ENCODE assay signal across 14 cellular contexts in the genomic region with DNA sequence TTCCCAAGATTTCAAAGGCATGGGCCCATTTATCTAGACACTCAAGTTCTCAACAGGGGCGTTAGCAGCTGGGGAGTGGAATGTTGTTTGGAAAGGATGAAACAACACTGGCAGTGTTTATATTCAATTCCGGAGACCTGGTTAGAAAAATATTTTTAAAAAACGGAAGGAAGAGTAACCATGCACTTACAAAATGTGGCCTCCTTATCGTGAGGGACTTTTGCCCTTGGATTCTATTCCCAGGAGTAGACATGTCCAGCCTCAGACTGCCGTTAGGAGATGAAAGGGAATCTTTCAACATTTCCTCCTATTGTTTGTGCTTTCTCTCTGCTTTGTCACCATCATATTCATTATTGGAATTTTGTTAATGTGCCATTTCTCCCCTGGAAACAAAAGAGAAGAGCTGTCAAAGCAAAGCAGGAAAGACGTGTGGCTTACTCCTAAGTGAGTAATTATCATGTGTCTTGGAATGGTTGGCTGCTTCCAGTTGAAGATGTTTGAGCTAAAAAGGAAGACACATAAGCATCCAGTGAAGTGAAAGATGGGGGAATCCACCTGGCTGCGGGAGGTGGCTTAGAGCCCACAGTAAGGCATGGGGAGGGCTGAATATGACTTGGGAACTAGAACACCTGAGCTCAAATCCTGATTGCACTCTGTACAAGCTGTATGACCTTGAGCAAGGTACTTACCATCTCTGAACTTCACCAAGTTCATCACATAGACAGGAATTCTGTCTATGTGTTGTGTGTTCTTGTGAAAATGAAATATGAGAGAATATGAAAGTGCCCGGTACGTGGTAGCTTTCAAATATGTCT.
DNase-seq lines count a peak whose midpoint lies in the region; ATAC-seq and TF ChIP-seq lines count a peak whose summit lies in the region.
"Had no signal": no experiment of that assay in that cellular context is flagged by ENCODE, and none has a peak within 500 bp of the region (broad histone marks: within the 10 kb centered on the region; RNA-seq: fewer than 3 reads in every experiment).

No MANE protein-coding gene starts in this region.

- H3K4me3 ChIP-seq in epithelial cell of esophagus (ENCODE audit: low read length): no peak overlapping the region

- intact Hi-C loops in left ventricle myocardium superior (cut with micrococcal nuclease) (no loop called here), Right ventricle myocardium inferior (cut with DNase I) (no loop called here)

- DNase-seq in left ventricle myocardium superior (no peak), Right ventricle myocardium inferior (ENCODE audit: missing footprints) (no peak), epithelial cell of esophagus (ENCODE audit: low read depth) (peak; percentile 47), medulla oblongata (ENCODE audit: extremely low spot score) (peak; percentile 15), HUDEP-2 (lab: John Stamatoyannopoulos, UW; ENCODE audit: unreplicated experiment in 76 of 76) (no peak), NCI-H1092 (lab: John Stamatoyannopoulos, UW) (no peak), SW480 (ENCODE audit: low spot score) (no peak)
- DNase-seq: activated B cell treated with CpG ODN at 0.5 μM for 24 hours, Caco-2, H7, midbrain, small intestine, T-helper 2 cell had no signal

- no peak for TF ChIP-seq CTCF in epithelial cell of esophagus (IDR thresholded peaks at IDR 0.05; ENCODE audit: insufficient read depth, low read depth, low read length, missing control alignments)

- ATAC-seq in left ventricle myocardium superior (peak; percentile 31), Right ventricle myocardium inferior (no peak), HG02623 (IDR thresholded peaks at IDR 0.05; ENCODE audit: unreplicated experiment) (no peak)

Comparison
In these comparisons a context has a peak if more than half of its experiments do, and no peak if none do; other contexts are left out.
1. DNase-seq: peak in epithelial cell of esophagus (single experiment) and medulla oblongata (single experiment); none in left ventricle myocardium superior (single experiment), Right ventricle myocardium inferior (single experiment), HUDEP-2 (0 of 76), NCI-H1092 (single experiment) and SW480 (single experiment).